In the genomic region with DNA sequence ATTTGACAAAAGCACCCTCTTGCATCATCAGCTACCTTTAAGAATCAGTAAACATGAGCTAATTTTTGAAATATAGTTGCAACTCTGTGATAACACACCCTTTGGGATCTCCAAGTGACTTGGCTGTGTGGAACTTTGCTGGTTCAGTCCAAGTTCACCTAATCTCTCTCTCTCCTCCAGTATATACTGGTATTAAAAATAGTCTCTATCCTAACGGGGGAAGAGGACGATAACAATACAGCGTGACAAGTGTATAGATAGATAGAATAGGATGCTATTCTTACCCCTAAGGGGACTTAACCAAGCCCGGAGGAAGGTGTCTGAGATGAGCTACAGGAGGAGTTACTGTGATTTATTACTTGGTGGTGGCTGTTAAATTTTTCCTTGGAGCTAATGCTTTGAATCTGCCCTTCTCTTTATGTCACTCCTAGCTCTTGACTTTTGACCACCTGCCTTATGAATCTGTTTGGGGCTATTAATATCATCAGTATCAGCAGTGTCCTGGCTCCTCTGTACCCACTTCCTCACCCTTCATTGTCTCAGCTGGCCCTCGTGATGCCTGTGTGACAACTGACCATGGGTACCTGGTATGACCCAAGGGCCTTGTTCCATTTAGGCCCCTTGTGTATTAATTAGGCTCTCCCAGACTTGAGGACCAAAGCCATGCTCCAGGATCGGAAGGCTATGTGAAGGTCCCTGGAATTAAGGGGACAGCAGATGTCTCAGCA, we compare ENCODE assay signal across 35 cellular contexts.
"Had no signal": no experiment of that assay in that cellular context is flagged by ENCODE, and none has a peak within 500 bp of the region (broad histone marks: within the 10 kb centered on the region; RNA-seq: fewer than 3 reads in every experiment).

No MANE protein-coding gene starts in this region.

- H3K4me3 Mint-ChIP-seq: activated B cell treated with CpG ODN at 0.5 μM for 24 hours; activated CD4-positive, alpha-beta memory T cell treated with anti-CD3 and anti-CD28 coated beads for 36 hours; activated naive CD4-positive, alpha-beta T cell treated with anti-CD3 and anti-CD28 coated beads, Interleukin-2, amount 10 ng/mL, durations not matched to agents 7 days and 5 days; activated naive CD8-positive, alpha-beta T cell treated with anti-CD3 and anti-CD28 coated beads for 36 hours; activated T-cell treated with anti-CD3 and anti-CD28 coated beads, Interleukin-2, amount 50 U/mL, for 4 hours; activated T-helper 1 cell treated with anti-CD3 and anti-CD28 coated beads, Interleukin-12 subunit alpha, Interleukin-12 subunit beta, Interleukin-2, Interleukin-4 antibody, amounts not matched to agents 30 ng/mL and 10 ng/mL and 1 ng/mL, durations not matched to agents 14 hours and 24 hours and 36 hours; central memory CD8-positive, alpha-beta T cell had no signal

- H3K4me2 ChIP-seq: KMS-11 had no signal

- H3K36me3 Mint-ChIP-seq: activated CD4-positive, alpha-beta memory T cell treated with anti-CD3 and anti-CD28 coated beads for 36 hours; activated naive CD4-positive, alpha-beta T cell treated with anti-CD3 and anti-CD28 coated beads, Interleukin-2, amount 10 ng/mL, durations not matched to agents 7 days and 5 days; activated naive CD8-positive, alpha-beta T cell treated with anti-CD3 and anti-CD28 coated beads for 36 hours had no signal

- H3K27me3 ChIP-seq: brain microvascular endothelial cell, Peyer's patch had no signal

- H3K36me3 ChIP-seq: brain microvascular endothelial cell, Peyer's patch had no signal

- H3K27ac Mint-ChIP-seq: activated B cell treated with CpG ODN at 0.5 μM for 24 hours; activated CD4-positive, alpha-beta memory T cell treated with anti-CD3 and anti-CD28 coated beads for 36 hours; activated naive CD4-positive, alpha-beta T cell treated with anti-CD3 and anti-CD28 coated beads, Interleukin-2, amount 10 ng/mL, durations not matched to agents 7 days and 5 days; activated naive CD8-positive, alpha-beta T cell treated with anti-CD3 and anti-CD28 coated beads for 36 hours; activated T-helper 1 cell treated with anti-CD3 and anti-CD28 coated beads, Interleukin-12 subunit alpha, Interleukin-12 subunit beta, Interleukin-2, Interleukin-4 antibody, amounts not matched to agents 30 ng/mL and 10 ng/mL and 1 ng/mL, durations not matched to agents 14 hours and 24 hours and 36 hours had no signal

- H3K9me3 Mint-ChIP-seq: activated B cell treated with CpG ODN at 0.5 μM for 24 hours; activated CD4-positive, alpha-beta memory T cell treated with anti-CD3 and anti-CD28 coated beads for 36 hours; activated naive CD4-positive, alpha-beta T cell treated with anti-CD3 and anti-CD28 coated beads, Interleukin-2, amount 10 ng/mL, durations not matched to agents 7 days and 5 days; activated naive CD8-positive, alpha-beta T cell treated with anti-CD3 and anti-CD28 coated beads for 36 hours; activated T-cell treated with anti-CD3 and anti-CD28 coated beads, Interleukin-2, amount 50 U/mL, for 4 hours; activated T-helper 1 cell treated with anti-CD3 and anti-CD28 coated beads, Interleukin-12 subunit alpha, Interleukin-12 subunit beta, Interleukin-2, Interleukin-4 antibody, amounts not matched to agents 30 ng/mL and 10 ng/mL and 1 ng/mL, durations not matched to agents 14 hours and 24 hours and 36 hours; central memory CD8-positive, alpha-beta T cell had no signal

- H3K9me3 ChIP-seq: Peyer's patch had no signal

- H3K4me3 ChIP-seq: Peyer's patch had no signal

- H3K27ac ChIP-seq: brain microvascular endothelial cell, KMS-11, Peyer's patch, VCaP had no signal

- H3K4me1 Mint-ChIP-seq: activated B cell treated with CpG ODN at 0.5 μM for 24 hours; activated naive CD4-positive, alpha-beta T cell treated with anti-CD3 and anti-CD28 coated beads, Interleukin-2, amount 10 ng/mL, durations not matched to agents 7 days and 5 days; activated naive CD8-positive, alpha-beta T cell treated with anti-CD3 and anti-CD28 coated beads for 36 hours; central memory CD8-positive, alpha-beta T cell had no signal

- H3K4me1 ChIP-seq: Peyer's patch had no signal

- H3K9ac ChIP-seq: KMS-11 had no signal

- ATAC-seq: activated T-cell treated with anti-CD3 and anti-CD28 coated beads, Interleukin-2, amount 50 U/mL, for 4 hours; PC-3 had no signal

- DNase-seq: activated B cell treated with CpG ODN at 0.5 μM for 24 hours; activated CD4-positive, alpha-beta memory T cell treated with anti-CD3 and anti-CD28 coated beads for 36 hours; activated CD4-positive, alpha-beta T cell treated with anti-CD3 and anti-CD28 coated beads for 4 hours; activated CD4-positive, alpha-beta T cell treated with anti-CD3 and anti-CD28 coated beads, Interleukin-2, amount 50 U/mL, for 1 hour; activated CD4-positive, CD25-positive, alpha-beta regulatory T cell treated with anti-CD3 and anti-CD28 coated beads, Interleukin-2, amount 50 U/mL, for 72 hours; activated CD8-positive, alpha-beta memory T cell treated with anti-CD3 and anti-CD28 coated beads, Interleukin-2, amount 50 U/mL, for 4 hours; activated gamma-delta T cell treated with Interleukin-2 at 50 U/mL for 16 hours; activated naive CD4-positive, alpha-beta T cell treated with anti-CD3 and anti-CD28 coated beads, Interleukin-2, amount 10 ng/mL, durations not matched to agents 7 days and 5 days; activated naive CD8-positive, alpha-beta T cell treated with anti-CD3 and anti-CD28 coated beads for 36 hours; activated T-cell treated with anti-CD3 and anti-CD28 coated beads for 4 hours; activated T-cell treated with anti-CD3 and anti-CD28 coated beads, Interleukin-2, amount 50 U/mL, for 4 hours; amniotic stem cell; aorta; brain microvascular endothelial cell; NCI-H1092 treated with DMSO at 0.1 percent for 48 hours; NCI-H1417; NCI-H146; NCI-H187; NCI-H2029 treated with DMSO at 0.1 percent for 48 hours; NCI-H2107; NCI-H2171 treated with DMSO at 0.1 percent for 48 hours; NCI-H2227 treated with DMSO at 0.1 percent for 48 hours; NCI-H446; NCI-H510A treated with DMSO at 0.1 percent for 48 hours; PC-3; Peyer's patch; RPMI8226; SW 1271; T-helper 1 cell; T-helper 2 cell; T-helper 9 cell had no signal
